ENCODE assay signal across 14 cellular contexts in the genomic region with DNA sequence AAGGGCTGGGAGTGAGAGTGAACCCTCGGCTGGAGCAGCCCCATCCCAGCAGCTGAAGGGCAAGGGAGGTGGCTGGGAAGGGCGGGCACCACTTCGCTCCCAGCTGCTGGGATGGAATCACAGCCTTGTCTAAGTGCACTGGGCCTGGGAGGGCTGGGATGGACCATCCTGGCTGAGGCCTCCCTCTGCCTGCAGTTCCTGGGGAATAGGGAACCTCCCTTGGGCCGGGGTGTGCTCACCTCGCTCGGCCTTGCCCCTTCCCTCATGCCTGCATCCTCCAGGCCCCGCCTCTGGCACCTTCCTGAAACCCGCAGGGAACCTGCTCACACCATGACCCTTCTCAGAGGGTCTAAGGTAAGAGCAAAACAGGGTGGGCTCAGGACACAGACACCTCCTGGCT. TPM values are rescaled to one million over a fixed set of nuclear protein-coding genes. Genes with fewer than 3 reads are reported as not detected.
A peak's percentile ranks its signal among the peaks of the same experiment; 100 is the strongest.
DNase-seq lines count a peak whose midpoint lies in the region; ATAC-seq and TF ChIP-seq lines count a peak whose summit lies in the region.
"Had no signal": no experiment of that assay in that cellular context is flagged by ENCODE, and none has a peak within 500 bp of the region (broad histone marks: within the 10 kb centered on the region; RNA-seq: fewer than 3 reads in every experiment).

No MANE protein-coding gene starts in this region.

- DNase-seq in natural killer cell treated with Interleukin-12 subunit alpha and Interleukin-12 subunit beta and Interleukin-15 and Interleukin-18, amount 100 ng/mL, for 72 hours (ENCODE audit: low spot score): no peak
- no peak for DNase-seq in natural killer cell
- DNase-seq in Panc1 (ENCODE audit: low read depth, low spot score): no peak
- DNase-seq in stimulated activated effector memory CD8-positive, alpha-beta T cell treated with anti-CD3 and anti-CD28 coated beads, Interleukin-12 subunit alpha, Interleukin-12 subunit beta, amount 100 ng/mL, for 72 hours (ENCODE audit: low spot score in 2 of 2): no peak
- DNase-seq in activated gamma-delta T cell treated with Interleukin-2 at 50 U/mL for 16 hours: no peak
- DNase-seq: ACHN; BE2C; C1 segment of cervical spinal cord; Caco-2; CD4-positive, alpha-beta T cell; GM23248; H9; IMR-90 had no signal

- no peak overlapping the region for H3K4me3 Mint-ChIP-seq in natural killer cell treated with Interleukin-12 subunit alpha and Interleukin-12 subunit beta and Interleukin-15 and Interleukin-18, amount 100 ng/mL, for 72 hours
- H3K4me3 Mint-ChIP-seq in natural killer cell: no peak overlapping the region
- no peak overlapping the region for H3K4me3 Mint-ChIP-seq in stimulated activated effector memory CD8-positive, alpha-beta T cell treated with anti-CD3 and anti-CD28 coated beads, Interleukin-12 subunit alpha, Interleukin-12 subunit beta, amount 100 ng/mL, for 72 hours
- H3K4me3 Mint-ChIP-seq: CD4-positive, alpha-beta T cell; H9 had no signal

- intact Hi-C loops in natural killer cell (cut with micrococcal nuclease): no loop called here
- intact Hi-C loops in Panc1 (cut with micrococcal nuclease; ENCODE audit: unreplicated experiment): no loop called here

- H3K4me1 Mint-ChIP-seq in natural killer cell treated with Interleukin-12 subunit alpha and Interleukin-12 subunit beta and Interleukin-15 and Interleukin-18, amount 100 ng/mL, for 72 hours (ENCODE audit: low read depth in 2 of 2): no peaks in the 10 kb centered on the region
- H3K4me1 Mint-ChIP-seq in natural killer cell: no peaks in the 10 kb centered on the region
- no peaks in the 10 kb centered on the region for H3K4me1 Mint-ChIP-seq in stimulated activated effector memory CD8-positive, alpha-beta T cell treated with anti-CD3 and anti-CD28 coated beads, Interleukin-12 subunit alpha, Interleukin-12 subunit beta, amount 100 ng/mL, for 72 hours

- peaks cover 0 to 7% of the 10 kb centered on the region in 2 donors for H3K27me3 Mint-ChIP-seq in natural killer cell treated with Interleukin-12 subunit alpha and Interleukin-12 subunit beta and Interleukin-15 and Interleukin-18, amount 100 ng/mL, for 72 hours
- peaks cover 3 to 15% of the 10 kb centered on the region in 2 donors for H3K27me3 Mint-ChIP-seq in natural killer cell (ENCODE audit: low read depth in 2 of 2)
- H3K27me3 Mint-ChIP-seq: CD4-positive, alpha-beta T cell had no signal

- ATAC-seq in natural killer cell treated with Interleukin-12 subunit alpha and Interleukin-12 subunit beta and Interleukin-15 and Interleukin-18, amount 100 ng/mL, for 72 hours: peak; percentile 24 to 44
- ATAC-seq in natural killer cell: no peak
- 0 out of 2 replicates have a peak, but pooled peaks have one; percentile 60 for ATAC-seq in Panc1
- peak; percentile 31 for ATAC-seq in stimulated activated effector memory CD8-positive, alpha-beta T cell treated with anti-CD3 and anti-CD28 coated beads, Interleukin-12 subunit alpha, Interleukin-12 subunit beta, amount 100 ng/mL, for 72 hours
- ATAC-seq in GM19023 (IDR thresholded peaks at IDR 0.05; ENCODE audit: unreplicated experiment): no peak

- no peak overlapping the region for H3K27ac Mint-ChIP-seq in natural killer cell treated with Interleukin-12 subunit alpha and Interleukin-12 subunit beta and Interleukin-15 and Interleukin-18, amount 100 ng/mL, for 72 hours
- H3K27ac Mint-ChIP-seq in natural killer cell: no peak overlapping the region
- no peak overlapping the region for H3K27ac Mint-ChIP-seq in stimulated activated effector memory CD8-positive, alpha-beta T cell treated with anti-CD3 and anti-CD28 coated beads, Interleukin-12 subunit alpha, Interleukin-12 subunit beta, amount 100 ng/mL, for 72 hours
- H3K27ac Mint-ChIP-seq: CD4-positive, alpha-beta T cell; H9 had no signal

- H3K9me3 ChIP-seq in Panc1 (ENCODE audit: control insufficient read depth, insufficient read depth, low read depth, low read length): no peaks in the 10 kb centered on the region
- H3K9me3 ChIP-seq: BE2C, Caco-2 had no signal

- H3K9me3 Mint-ChIP-seq in natural killer cell treated with Interleukin-12 subunit alpha and Interleukin-12 subunit beta and Interleukin-15 and Interleukin-18, amount 100 ng/mL, for 72 hours: no peaks in the 10 kb centered on the region
- no peaks in the 10 kb centered on the region for H3K9me3 Mint-ChIP-seq in natural killer cell
- no peaks in the 10 kb centered on the region for H3K9me3 Mint-ChIP-seq in stimulated activated effector memory CD8-positive, alpha-beta T cell treated with anti-CD3 and anti-CD28 coated beads, Interleukin-12 subunit alpha, Interleukin-12 subunit beta, amount 100 ng/mL, for 72 hours
- H3K9me3 Mint-ChIP-seq: CD4-positive, alpha-beta T cell; H9 had no signal

- TF ChIP-seq CTCF in natural killer cell (IDR thresholded peaks at IDR 0.05): no peak
- no peak for TF ChIP-seq CTCF in Panc1 (IDR thresholded peaks at IDR 0.05)

- H3K4me1 ChIP-seq in Panc1 (ENCODE audit: control insufficient read depth, insufficient read depth, low read length): no peaks in the 10 kb centered on the region
- H3K4me1 ChIP-seq: BE2C had no signal

- in situ Hi-C loops in Panc1 (cut with HindIII; ENCODE audit: low pct_unique_long_range_greater_than_20kb, low sequenced_read_pairs): no loop called here

- CTCF ChIA-PET in Panc1 (lab: Charles Lee): no interaction called here

- POLR2A ChIA-PET in Panc1 (lab: Charles Lee): no interaction called here

- no peak overlapping the region for H3K4me3 ChIP-seq in Panc1 (ENCODE audit: low read depth in 2 of 2, low read length in 2 of 2)
- H3K4me3 ChIP-seq: GM23248 had no signal

- H3K36me3 ChIP-seq in Panc1 (ENCODE audit: control insufficient read depth, insufficient read depth, low read length): no peaks in the 10 kb centered on the region
- H3K36me3 ChIP-seq: BE2C had no signal

- BruUV-seq in Panc1 (replicated peaks; lab: Mats Ljungman, UMichigan): no TSS peak

- peaks cover 11% of the 10 kb centered on the region for H3K27me3 ChIP-seq in Panc1 (ENCODE audit: control insufficient read depth, insufficient read depth, low read length)
- H3K27me3 ChIP-seq: BE2C had no signal

- no peak overlapping the region for H3K27ac ChIP-seq in Panc1 (ENCODE audit: low read length)
- H3K27ac ChIP-seq: GM23248 had no signal

- H3K36me3 Mint-ChIP-seq in natural killer cell treated with Interleukin-12 subunit alpha and Interleukin-12 subunit beta and Interleukin-15 and Interleukin-18, amount 100 ng/mL, for 72 hours: no peaks in the 10 kb centered on the region
- no peaks in the 10 kb centered on the region for H3K36me3 Mint-ChIP-seq in natural killer cell
- H3K36me3 Mint-ChIP-seq in stimulated activated effector memory CD8-positive, alpha-beta T cell treated with anti-CD3 and anti-CD28 coated beads, Interleukin-12 subunit alpha, Interleukin-12 subunit beta, amount 100 ng/mL, for 72 hours: no peaks in the 10 kb centered on the region

RNA-seq across cellular contexts. Expression of a gene that starts 53.7 kb away (rescaled TPM):
- total RNA-seq in natural killer cell treated with Interleukin-12 subunit alpha and Interleukin-12 subunit beta and Interleukin-15 and Interleukin-18, amount 100 ng/mL, for 72 hours: not detected
- total RNA-seq in natural killer cell (not detected), Panc1 (2021; ENCODE audit: unreplicated experiment) (0.13 TPM)
- not detected for polyA plus RNA-seq in Panc1 (2012; ENCODE audit: insufficient read length)
- total RNA-seq: CD4-positive, alpha-beta T cell; GM23248; IMR-90 had no signal
- polyA plus RNA-seq: GM23248, IMR-90 had no signal

Comparison
In these comparisons a context has a peak if more than half of its experiments do, and no peak if none do; other contexts are left out.
1. ATAC-seq: peak in natural killer cell treated with Interleukin-12 subunit alpha and Interleukin-12 subunit beta and Interleukin-15 and Interleukin-18, amount 100 ng/mL, for 72 hours (2 of 2), Panc1 (single experiment) and stimulated activated effector memory CD8-positive, alpha-beta T cell treated with anti-CD3 and anti-CD28 coated beads, Interleukin-12 subunit alpha, Interleukin-12 subunit beta, amount 100 ng/mL, for 72 hours (single experiment); none in natural killer cell (0 of 3) and GM19023 (single experiment).